Comparison of ENCODE assay signal across 8 cellular contexts in the genomic region with DNA sequence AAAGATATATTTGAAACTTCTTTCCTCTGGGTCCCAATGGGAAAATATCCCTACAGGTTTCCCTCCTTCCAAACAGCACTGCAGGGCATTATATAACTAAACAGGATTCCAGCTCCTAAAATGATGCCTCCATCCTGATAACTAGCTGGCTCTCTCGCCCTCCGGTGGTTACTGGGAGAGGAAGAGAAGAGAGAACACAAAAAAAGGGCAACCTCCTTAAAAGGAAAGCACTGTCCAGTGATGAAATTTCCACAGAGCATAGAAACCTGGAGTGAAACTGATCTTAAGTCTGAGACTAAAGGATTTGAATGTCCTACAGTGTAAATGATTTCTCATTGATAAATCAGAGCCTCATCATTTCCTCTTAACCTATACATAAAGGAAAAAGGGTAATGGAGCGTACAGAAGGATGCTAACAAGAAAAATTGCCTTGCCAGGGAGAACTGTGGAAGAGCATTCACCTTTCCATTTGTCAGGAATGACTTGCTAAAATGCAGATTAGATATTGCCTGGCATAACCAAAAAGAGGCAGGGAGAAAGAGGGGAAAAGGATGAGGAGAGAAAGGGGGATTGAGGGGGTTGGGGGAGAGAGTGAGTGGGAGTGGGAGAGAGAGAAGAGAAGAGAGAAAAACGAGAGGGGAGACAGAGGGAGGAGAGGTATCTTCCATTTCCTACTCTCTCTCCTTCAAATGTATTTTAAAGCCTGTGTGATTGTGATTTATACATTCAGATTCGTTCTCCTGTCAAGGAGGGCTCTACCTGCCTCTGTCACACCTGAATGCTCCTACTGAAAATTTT.
A peak's percentile ranks its signal among the peaks of the same experiment; 100 is the strongest.
DNase-seq lines count a peak whose midpoint lies in the region; ATAC-seq, FAIRE-seq and TF ChIP-seq lines count a peak whose summit lies in the region.

No MANE protein-coding gene starts in this region.

- POLR2A ChIA-PET in A673 (lab: Charles Lee; ENCODE audit: low non-redundant PET) (interaction anchor here (0.7 kb wide), 1 partner anchor 76 kb away, joined by 3 read pairs; no protein-coding TSS in a partner anchor), Panc1 (lab: Charles Lee) (no interaction called here)

- peaks cover 63% of the 10 kb centered on the region for H3K4me1 ChIP-seq in A673 (ENCODE audit: insufficient read depth, low read length, poor library complexity, severe bottlenecking)
- H3K4me1 ChIP-seq in HAP-1 = peaks cover 39% of the 10 kb centered on the region
- peaks cover 28% of the 10 kb centered on the region for H3K4me1 ChIP-seq in Panc1 (ENCODE audit: control insufficient read depth, insufficient read depth, low read length)
- H3K4me1 ChIP-seq in muscle layer of colon (ENCODE audit: insufficient read depth, low read length) = peaks cover 52% of the 10 kb centered on the region

- TF ChIP-seq CTCF in A673 (conservative IDR thresholded peaks at IDR 0.05; ENCODE audit: low read depth, low read length) = peak; percentile 58
- TF ChIP-seq CTCF in Panc1 (IDR thresholded peaks at IDR 0.05) = peak; percentile 51
- no peak for TF ChIP-seq CTCF in GM13977 (IDR thresholded peaks at IDR 0.05; ENCODE audit: extremely low read depth, insufficient read depth, missing control alignments)

- H3K9me3 ChIP-seq in A673 (ENCODE audit: low read depth, low read length, poor library complexity, severe bottlenecking) (no peaks in the 10 kb centered on the region), HAP-1 (no peaks in the 10 kb centered on the region), Panc1 (ENCODE audit: control insufficient read depth, insufficient read depth, low read depth, low read length) (no peaks in the 10 kb centered on the region), muscle layer of colon (ENCODE audit: low read length) (no peaks in the 10 kb centered on the region)

- ATAC-seq in Panc1 = no peak

- BruUV-seq in A673 (replicated peaks; lab: Mats Ljungman, UMichigan) (no TSS peak), Panc1 (replicated peaks; lab: Mats Ljungman, UMichigan) (no TSS peak)

- H3K36me3 ChIP-seq in A673 (ENCODE audit: insufficient read depth, low read length, poor library complexity, severe bottlenecking) (no peaks in the 10 kb centered on the region), HAP-1 (replicated peaks) (no peaks in the 10 kb centered on the region), Panc1 (ENCODE audit: control insufficient read depth, insufficient read depth, low read length) (peaks cover 3% of the 10 kb centered on the region; the same call in 1 of the 2 replicates), muscle layer of colon (ENCODE audit: insufficient read depth, low read length) (no peaks in the 10 kb centered on the region)

- no peaks in the 10 kb centered on the region for H3K27me3 ChIP-seq in A673 (replicated peaks; ENCODE audit: insufficient read depth, low read depth, low read length, poor library complexity)
- no peaks in the 10 kb centered on the region for H3K27me3 ChIP-seq in HAP-1 (ENCODE audit: low read depth)
- no peaks in the 10 kb centered on the region for H3K27me3 ChIP-seq in Panc1 (ENCODE audit: control insufficient read depth, insufficient read depth, low read length)
- no peaks in the 10 kb centered on the region for H3K27me3 ChIP-seq in muscle layer of colon (ENCODE audit: control insufficient read depth in 1 of 2, insufficient read depth in 2 of 2, low read length in 2 of 2)

- DNase-seq in A673 (ENCODE audit: low spot score) = peak; percentile 79
- peak; percentile 37 to 45 for DNase-seq in HAP-1 (ENCODE audit: low spot score in 2 of 2)
- DNase-seq in Panc1 (ENCODE audit: low read depth, low spot score) = no peak
- no peak for DNase-seq in T-helper 1 cell
- DNase-seq in GM13977 (ENCODE audit: low spot score) = no peak
- DNase-seq in mucosa of gallbladder (ENCODE audit: low spot score) = no peak

- intact Hi-C loops in A673 (cut with micrococcal nuclease; ENCODE audit: unreplicated experiment) = loop anchor here (5.0 kb wide), 2 partner anchors 62 to 212 kb away; no protein-coding TSS in a partner anchor
- intact Hi-C loops in Panc1 (cut with micrococcal nuclease; ENCODE audit: unreplicated experiment) = loop anchor here (5.0 kb wide), 1 partner anchor 212 kb away; no protein-coding TSS in a partner anchor

- in situ Hi-C loops in HAP-1 (cut with MboI; ENCODE audit: low sequenced_read_pairs) = no loop called here
- in situ Hi-C loops in Panc1 (cut with HindIII; ENCODE audit: low pct_unique_long_range_greater_than_20kb, low sequenced_read_pairs) = no loop called here
- in situ Hi-C loops in GM13977 (cut with MboI; ENCODE audit: low pct_unique_long_range_greater_than_20kb, low sequenced_read_pairs, unreplicated experiment) = no loop called here

- H3K4me3 ChIP-seq in A673 (ENCODE audit: low read depth, low read length, poor library complexity, severe bottlenecking) (peak overlapping the region; percentile 60), HAP-1 (peak overlapping the region; percentile 39), Panc1 (ENCODE audit: low read depth in 2 of 2, low read length in 2 of 2) (peak overlapping the region; percentile 71 to 74), muscle layer of colon (ENCODE audit: low read depth in 1 of 2, low read length in 2 of 2) (peak overlapping the region; percentile 18 to 47)

- H3K27ac ChIP-seq in A673 (ENCODE audit: low read depth, low read length, poor library complexity, severe bottlenecking) (peak overlapping the region; percentile 64), Panc1 (ENCODE audit: low read length) (peak overlapping the region; percentile 93), muscle layer of colon (ENCODE audit: low read depth, low read length) (peak overlapping the region; percentile 38)

- CTCF ChIA-PET in A673 (lab: Charles Lee) = interaction anchor here (0.6 to 1.0 kb wide), 2 partner anchors 78 to 207 kb away, joined by 3 to 5 read pairs; no protein-coding TSS in a partner anchor
- CTCF ChIA-PET in Panc1 (lab: Charles Lee) = no interaction called here

- peak; percentile 80 for FAIRE-seq in endometrium (lab: Jason Lieb, UNC)

- peak overlapping the region; percentile 55 for H3K9ac ChIP-seq in muscle layer of colon (ENCODE audit: low read length)

Comparison
In these comparisons a context has a peak if more than half of its experiments do, and no peak if none do; other contexts are left out.
1. DNase-seq: peak in A673 (single experiment) and HAP-1 (2 of 2); none in Panc1 (single experiment), T-helper 1 cell (0 of 5), GM13977 (single experiment) and mucosa of gallbladder (single experiment).
2. H3K27ac ChIP-seq: peak in every context shown above with its lines; median percentile 93 in Panc1; 64 in A673; 38 in muscle layer of colon.
3. Peak in every context shown above with its lines, with median percentiles within 50 percentile points of each other: H3K4me3 ChIP-seq.